ENCODE assay signal across 8 cellular contexts in the genomic region with DNA sequence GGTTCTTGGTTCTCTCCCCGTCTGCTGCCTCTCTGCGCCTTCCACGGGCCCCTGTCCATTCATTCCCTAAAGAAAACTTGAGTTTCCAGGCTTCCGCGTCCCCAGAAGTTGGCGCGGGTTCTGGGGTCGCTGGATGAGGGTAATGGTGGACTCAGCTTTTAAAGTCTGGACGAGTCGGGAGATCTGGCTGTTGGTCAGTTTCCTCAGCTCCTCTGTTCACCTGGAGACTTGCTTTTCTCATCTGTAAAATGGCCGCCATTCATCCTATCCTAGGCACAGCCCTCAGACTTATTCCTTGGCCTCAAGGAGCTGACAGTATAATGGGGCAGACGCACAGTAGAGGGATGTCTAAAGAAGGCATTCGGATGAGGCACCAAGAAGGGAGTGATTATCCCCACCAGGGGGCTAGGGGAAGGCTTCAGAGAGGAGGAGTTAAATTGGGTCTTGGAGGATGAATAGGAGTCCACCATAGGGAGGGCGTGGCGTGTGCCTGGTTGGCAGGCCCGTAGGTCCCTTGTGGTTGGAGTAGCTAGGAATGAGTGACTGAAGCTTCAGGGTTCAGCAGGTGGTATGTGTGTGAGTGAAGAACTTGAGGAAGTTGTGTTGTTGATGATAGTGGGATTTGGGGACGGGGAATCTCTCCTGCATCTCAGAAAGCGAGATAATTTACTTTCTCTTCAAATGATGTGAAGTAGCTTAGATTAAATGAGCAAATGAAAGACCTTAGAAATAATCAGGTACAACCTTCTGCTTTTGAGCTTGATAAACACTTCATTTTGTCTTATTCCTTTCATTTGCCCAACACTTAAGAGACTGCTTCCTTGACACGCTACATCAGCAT. TPM values are rescaled to one million over a fixed set of nuclear protein-coding genes. Genes with fewer than 3 reads are reported as not detected.
A peak's percentile ranks its signal among the peaks of the same experiment; 100 is the strongest.
DNase-seq lines count a peak whose midpoint lies in the region; ATAC-seq, FAIRE-seq and TF ChIP-seq lines count a peak whose summit lies in the region.

No MANE protein-coding gene starts in this region.

- H3K4me1 ChIP-seq in mesodermal cell (ENCODE audit: control insufficient read depth, insufficient read depth, low read length, poor library complexity, severe bottlenecking) (no peaks in the 10 kb centered on the region), tibial artery (peaks cover 0 to 18% (median 10%) of the 10 kb centered on the region in 4 donors)

- TF ChIP-seq CTCF in AG09309 (IDR thresholded peaks at IDR 0.05; ENCODE audit: control insufficient read depth, insufficient read depth, low read depth, low read length, missing control alignments) (no peak), tibial artery (IDR thresholded peaks at IDR 0.05) (no peak)

- FAIRE-seq in GM18507 (lab: Jason Lieb, UNC): peak; percentile 66

- H3K36me3 ChIP-seq in mesodermal cell (ENCODE audit: control insufficient read depth, insufficient read depth, low read length) (peaks cover 10% of the 10 kb centered on the region), tibial artery (peaks cover 0 to 11% (median 3%) of the 10 kb centered on the region in 3 donors)

- H3K27ac ChIP-seq in mesodermal cell (ENCODE audit: low read depth, low read length, severe bottlenecking): peak overlapping the region; percentile 97
- H3K27ac ChIP-seq in tibial artery: peak overlapping the region; percentile 81 to 85

- no peak for ATAC-seq in activated CD4-positive, CD25-positive, alpha-beta regulatory T cell treated with anti-CD3 and anti-CD28 coated beads, Interleukin-2, amount 50 U/mL, for 24 hours

- H3K4me3 ChIP-seq in AG09309 (ENCODE audit: control insufficient read depth, low read depth, low read length) (peak overlapping the region; percentile 85), mesodermal cell (ENCODE audit: extremely low read depth, insufficient read depth, low read length, poor library complexity, severe bottlenecking) (peak overlapping the region; percentile 88), tibial artery (peak overlapping the region; percentile 70 to 77)

- no peaks in the 10 kb centered on the region for H3K27me3 ChIP-seq in tibial artery

- intact Hi-C loops in tibial artery (cut with DNase I; ENCODE audit: low total_unique reads): loop anchor here (10.0 kb wide), 1 partner anchor 159 kb away; a partner anchor contains a TSS

- no peaks in the 10 kb centered on the region for H3K9me3 ChIP-seq in mesodermal cell (ENCODE audit: control insufficient read depth, low read length)
- H3K9me3 ChIP-seq in tibial artery: no peaks in the 10 kb centered on the region

- 10% methylated on average over 6 to 7 of the region's 19 CpGs for WGBS in mesodermal cell (ENCODE audit: insufficient coverage in 2 of 2), 2 experiments

- DNase-seq in AG09309 (ENCODE audit: low read depth) (no peak), GM18507 (ENCODE audit: extremely low spot score, insufficient read length, low read depth) (no peak), SK-N-DZ (ENCODE audit: low spot score) (peak; percentile 45), dedifferentiated amniotic fluid mesenchymal stem cell (ENCODE audit: extremely low spot score) (peak; percentile 19), tibial artery (no peak), retina (no peak)

RNA-seq across cellular contexts. Expression of a gene that starts 0.7 kb away (rescaled TPM):
- 25.2 and 32.4 TPM in 2 replicates for polyA plus RNA-seq in SK-N-DZ (2014; cell fraction: cytosol; rRNA removed)
- 17.4 and 19.1 TPM in 2 replicates for polyA plus RNA-seq in SK-N-DZ (2014; cell fraction: nucleus; rRNA removed)
- 40.5 TPM for polyA plus RNA-seq in mesodermal cell (2013, experiment 1 of 2)
- 48.3 TPM for polyA plus RNA-seq in mesodermal cell (2013, experiment 2 of 2)

RNA-seq across cellular contexts. Expression of a gene that starts 32.4 kb away (rescaled TPM):
- polyA plus RNA-seq in SK-N-DZ (2014; cell fraction: cytosol; rRNA removed): 38.0 and 38.4 TPM in 2 replicates
- 22.6 and 33.2 TPM in 2 replicates for polyA plus RNA-seq in SK-N-DZ (2014; cell fraction: nucleus; rRNA removed)
- polyA plus RNA-seq in mesodermal cell (2013, experiment 1 of 2): 14.1 TPM
- 13.8 TPM for polyA plus RNA-seq in mesodermal cell (2013, experiment 2 of 2)

RNA-seq across cellular contexts. Expression of a gene that starts 34.3 kb away (rescaled TPM):
- polyA plus RNA-seq in SK-N-DZ (2014; cell fraction: cytosol; rRNA removed): 89.0 and 102 TPM in 2 replicates
- 33.5 and 34.0 TPM in 2 replicates for polyA plus RNA-seq in SK-N-DZ (2014; cell fraction: nucleus; rRNA removed)
- polyA plus RNA-seq in mesodermal cell (2013, experiment 1 of 2): 59.1 TPM
- polyA plus RNA-seq in mesodermal cell (2013, experiment 2 of 2): 60.8 TPM

Comparison
In these comparisons a context has a peak if more than half of its experiments do, and no peak if none do; other contexts are left out.
1. DNase-seq: peak in SK-N-DZ (single experiment) and dedifferentiated amniotic fluid mesenchymal stem cell (single experiment); none in AG09309 (single experiment), GM18507 (single experiment), tibial artery (0 of 2) and retina (single experiment).
2. Peak in every context shown above with its lines, with median percentiles within 50 percentile points of each other: H3K4me3 ChIP-seq.